29 cellular contexts compared by ENCODE assay signal in genomic region chr13:97325738-97326137, GRCh38.
"Had no signal": no experiment of that assay in that cellular context is flagged by ENCODE, and none has a peak within 500 bp of the region (broad histone marks: within the 10 kb centered on the region; RNA-seq: fewer than 3 reads in every experiment).

No MANE protein-coding gene starts in this region.

- DNase-seq: colonic mucosa; effector CD8-positive, alpha-beta T cell; endodermal cell; foreskin melanocyte; hypothalamus; immature natural killer cell; islet precursor cell; kidney glomerular epithelial cell; mesenchymal stem cell; mucosa of descending colon; naive B cell; stimulated activated CD4-positive, alpha-beta T cell treated with anti-CD3 and anti-CD28 coated beads, Interleukin-12 subunit alpha, Interleukin-12 subunit beta, amount 100 ng/mL, for 4 hours; stimulated activated CD4-positive, alpha-beta T cell treated with anti-CD3 and anti-CD28 coated beads, Interleukin-1b, Interleukin-23, amount 100 ng/mL, for 48 hours; stimulated activated CD4-positive, alpha-beta T cell treated with anti-CD3 and anti-CD28 coated beads, Interleukin-4, amount 100 ng/mL, for 1 hour; stimulated activated naive CD4-positive, alpha-beta T cell treated with Interleukin-2 at 50 U/mL for 16 hours; stomach; thyroid gland; trophoblast cell had no signal

- H3K4me3 ChIP-seq: colonic mucosa, lung, mucosa of descending colon, right atrium auricular region, smooth muscle cell, stomach, thyroid gland, vagina had no signal

- ATAC-seq: esophagus mucosa; mucosa of descending colon; natural killer cell treated with Interleukin-12 subunit alpha and Interleukin-12 subunit beta and Interleukin-15 and Interleukin-18, amount 100 ng/mL, for 72 hours; sciatic nerve; stimulated activated effector memory CD8-positive, alpha-beta T cell treated with anti-CD3 and anti-CD28 coated beads, Interleukin-12 subunit alpha, Interleukin-12 subunit beta, amount 100 ng/mL, for 72 hours had no signal

- H3K27me3 ChIP-seq: colonic mucosa, neutrophil, right atrium auricular region, stomach, thyroid gland, vagina had no signal

- H3K36me3 ChIP-seq: colonic mucosa, neutrophil, right atrium auricular region, stomach, thyroid gland, vagina had no signal

- H3K27ac ChIP-seq: colonic mucosa, epithelial cell of prostate, neutrophil, parathyroid adenoma, right atrium auricular region, stomach, thyroid gland, vagina had no signal

- H3K4me1 ChIP-seq: colonic mucosa, parathyroid adenoma had no signal

- H3K9me3 ChIP-seq: colonic mucosa, mucosa of descending colon, neutrophil, right atrium auricular region, stomach, thyroid gland, vagina had no signal
